Comparison of ENCODE assay signal across 19 cellular contexts in genomic region chr11:70341881-70342429, GRCh38.
"Had no signal": no experiment of that assay in that cellular context is flagged by ENCODE, and none has a peak within 500 bp of the region (broad histone marks: within the 10 kb centered on the region; RNA-seq: fewer than 3 reads in every experiment).

No MANE protein-coding gene starts in this region.

- H3K4me3 ChIP-seq: dorsolateral prefrontal cortex, pancreas, right lobe of liver, thoracic aorta, upper lobe of left lung had no signal

- H3K27me3 ChIP-seq: dorsolateral prefrontal cortex, neutrophil, pancreas, right lobe of liver, upper lobe of left lung had no signal

- ATAC-seq: left lobe of liver; naive thymus-derived CD4-positive, alpha-beta T cell; pancreas had no signal

- H3K27me3 Mint-ChIP-seq: activated naive CD8-positive, alpha-beta T cell; naive thymus-derived CD4-positive, alpha-beta T cell had no signal

- DNase-seq: activated CD4-positive, CD25-positive, alpha-beta regulatory T cell; activated CD8-positive, alpha-beta memory T cell treated with anti-CD3 and anti-CD28 coated beads for 24 hours; activated gamma-delta T cell; amniotic stem cell; dorsolateral prefrontal cortex; erythroblast; foreskin melanocyte; kidney; naive thymus-derived CD4-positive, alpha-beta T cell; pancreas; right lobe of liver; small intestine; stimulated activated CD4-positive, alpha-beta T cell treated with anti-CD3 and anti-CD28 coated beads, Interleukin-15, amount 100 ng/mL, for 24 hours; stimulated activated CD4-positive, alpha-beta T cell treated with anti-CD3 and anti-CD28 coated beads, Interleukin-2, amount 100 ng/mL, for 48 hours; upper lobe of left lung had no signal

- H3K27ac Mint-ChIP-seq: activated naive CD8-positive, alpha-beta T cell had no signal

- H3K4me1 ChIP-seq: pancreas, right lobe of liver, upper lobe of left lung had no signal

- H3K4me3 Mint-ChIP-seq: activated naive CD8-positive, alpha-beta T cell; naive thymus-derived CD4-positive, alpha-beta T cell had no signal

- H3K27ac ChIP-seq: dorsolateral prefrontal cortex, neutrophil, pancreas, right lobe of liver, thoracic aorta, upper lobe of left lung had no signal
